2 cellular contexts compared by ENCODE assay signal in the genomic region with DNA sequence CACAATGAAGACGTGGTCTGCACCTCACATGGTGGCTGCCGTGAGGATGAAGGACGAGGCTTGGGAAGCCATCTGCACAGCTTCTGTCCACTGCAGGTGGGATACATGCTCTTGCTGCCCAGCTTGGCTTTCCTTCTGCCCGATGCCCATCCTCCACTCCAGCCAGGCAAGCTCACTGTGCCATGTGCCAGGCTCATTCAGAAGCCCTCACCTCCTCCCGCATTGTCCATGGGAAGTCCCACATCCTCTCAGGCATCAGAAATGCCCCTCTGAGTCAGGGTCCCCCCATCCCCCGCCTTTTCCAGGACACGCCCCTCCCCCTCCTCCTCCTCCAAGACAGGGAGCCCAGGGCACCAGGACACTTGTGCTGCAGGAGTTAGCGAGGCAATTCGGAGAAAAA.
TF ChIP-seq lines count a peak whose summit lies in the region.

No MANE protein-coding gene starts in this region.

TF ChIP-seq in GM23338, 12 proteins besides CTCF, POLR2A, EP300 and RAD21:
- no peak for TF ChIP-seq EZH2 (IDR thresholded peaks at IDR 0.05; ENCODE audit: low read depth, unreplicated experiment)
- TF ChIP-seq EZH2phosphoT487 (IDR thresholded peaks at IDR 0.05; ENCODE audit: unreplicated experiment), result no peak
- TF ChIP-seq STAT1 (IDR thresholded peaks at IDR 0.05; ENCODE audit: unreplicated experiment), result no peak
- no peak for TF ChIP-seq POLR2AphosphoS5 (IDR thresholded peaks at IDR 0.05; ENCODE audit: low read depth)
- no peak for TF ChIP-seq NANOG (IDR thresholded peaks at IDR 0.05; ENCODE audit: borderline replicate concordance)
- TF ChIP-seq CREB1 (CRISPR knock-in tag; IDR thresholded peaks at IDR 0.05; ENCODE audit: low read depth), result no peak
- no peak for TF ChIP-seq ZNF462 (CRISPR knock-in tag; IDR thresholded peaks at IDR 0.05)
- no peak for TF ChIP-seq JUNB (IDR thresholded peaks at IDR 0.05; ENCODE audit: unreplicated experiment)
- no peak for TF ChIP-seq ZNF331 (CRISPR knock-in tag; IDR thresholded peaks at IDR 0.05; ENCODE audit: low read depth)
- TF ChIP-seq ZNF114 (CRISPR knock-in tag; IDR thresholded peaks at IDR 0.05), result no peak

TF ChIP-seq in H1, 55 proteins besides CTCF, POLR2A, EP300 and RAD21:
- 0 out of 2 replicates have a peak, but pooled peaks have one; percentile 21 for TF ChIP-seq MAX (IDR thresholded peaks at IDR 0.05)
- TF ChIP-seq KDM5A (IDR thresholded peaks at IDR 0.05; ENCODE audit: low read length), result no peak
